ENCODE assay signal across 13 cellular contexts in the genomic region with DNA sequence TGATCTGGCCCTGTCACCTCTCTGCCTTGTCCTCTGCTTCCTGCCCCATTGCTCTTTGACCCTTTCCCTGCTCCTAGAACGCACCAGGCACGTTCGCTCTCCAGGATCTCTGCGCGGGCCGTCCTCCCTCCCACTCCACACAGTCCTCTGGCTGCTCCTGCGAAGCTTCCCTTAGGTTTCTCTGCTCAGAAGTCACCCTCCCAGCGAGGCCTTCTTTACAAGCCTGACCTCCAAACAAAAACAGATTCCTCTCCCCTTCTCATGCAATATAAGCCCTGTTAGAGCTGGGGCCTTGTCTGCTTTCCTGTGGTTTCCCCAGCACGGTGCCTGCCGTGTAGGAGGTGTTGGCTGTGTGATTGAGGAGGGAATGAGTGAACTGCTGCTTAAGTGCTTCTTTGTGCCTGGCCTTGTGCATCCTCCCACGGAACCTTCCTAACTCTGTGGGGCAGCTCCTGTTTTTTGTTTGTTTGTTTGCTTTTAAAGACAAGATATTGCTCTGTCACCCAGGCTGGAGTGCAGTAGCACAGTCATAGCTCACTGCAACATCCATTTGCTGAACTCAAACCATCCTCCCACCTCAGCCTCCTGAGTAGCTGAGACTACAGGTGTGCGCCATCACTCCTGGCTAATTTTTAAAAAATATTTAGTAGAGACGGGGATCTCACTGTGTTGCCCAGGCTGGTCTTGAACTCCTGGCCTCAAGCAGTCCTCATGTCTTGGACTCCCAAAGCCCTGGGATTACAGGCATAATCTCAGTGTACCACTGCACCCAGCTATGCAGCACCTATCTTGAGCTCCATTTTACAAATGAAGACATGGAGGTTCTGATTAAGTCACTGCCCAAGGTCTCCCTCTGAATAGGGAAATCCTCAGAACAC.
A peak's percentile ranks its signal among the peaks of the same experiment; 100 is the strongest.
DNase-seq lines count a peak whose midpoint lies in the region; ATAC-seq, FAIRE-seq and TF ChIP-seq lines count a peak whose summit lies in the region.
"Had no signal": no experiment of that assay in that cellular context is flagged by ENCODE, and none has a peak within 500 bp of the region (broad histone marks: within the 10 kb centered on the region; RNA-seq: fewer than 3 reads in every experiment).

No MANE protein-coding gene starts in this region.

- no peaks in the 10 kb centered on the region for H3K27me3 ChIP-seq in CD4-positive, alpha-beta memory T cell (ENCODE audit: insufficient read depth, low read length)
- H3K27me3 ChIP-seq in psoas muscle (ENCODE audit: insufficient read depth in 3 of 3, low read length in 2 of 3), result no peaks in the 10 kb centered on the region
- H3K27me3 ChIP-seq: BE2C had no signal

- no peak overlapping the region for H3K4me3 ChIP-seq in CD4-positive, alpha-beta memory T cell (ENCODE audit: low read length in 2 of 2)
- H3K4me3 ChIP-seq in psoas muscle, result no peak overlapping the region

- CTCF ChIA-PET in CD4-positive, alpha-beta memory T cell (lab: Charles Lee; ENCODE audit: partially characterized antibody), result no interaction called here

- POLR2A ChIA-PET in CD4-positive, alpha-beta memory T cell (lab: Charles Lee; ENCODE audit: partially characterized antibody), result no interaction called here

- no peaks in the 10 kb centered on the region for H3K9me3 Mint-ChIP-seq in CD4-positive, alpha-beta memory T cell
- H3K9me3 Mint-ChIP-seq in mesothelial cell of epicardium, result no peaks in the 10 kb centered on the region

- H3K27ac Mint-ChIP-seq in CD4-positive, alpha-beta memory T cell, result peak overlapping the region in 4 of 7 donors; percentile 16 to 90 (median 33)
- H3K27ac Mint-ChIP-seq in mesothelial cell of epicardium, result peak overlapping the region; percentile 59
- H3K27ac Mint-ChIP-seq: activated CD8-positive, alpha-beta memory T cell treated with anti-CD3 and anti-CD28 coated beads, Interleukin-2, amount 10 ng/mL, durations not matched to agents 7 days and 5 days had no signal

- intact Hi-C loops in CD4-positive, alpha-beta memory T cell (cut with micrococcal nuclease), result no loop called here
- intact Hi-C loops in psoas muscle (cut with DNase I), result no loop called here
- intact Hi-C loops in Right ventricle myocardium inferior (cut with DNase I), result no loop called here

- H3K36me3 ChIP-seq in CD4-positive, alpha-beta memory T cell (ENCODE audit: insufficient read depth, low read length), result no peaks in the 10 kb centered on the region
- no peaks in the 10 kb centered on the region for H3K36me3 ChIP-seq in psoas muscle (ENCODE audit: insufficient read depth in 1 of 2, low read depth in 1 of 2)
- H3K36me3 ChIP-seq: BE2C had no signal

- no peaks in the 10 kb centered on the region for H3K27me3 Mint-ChIP-seq in CD4-positive, alpha-beta memory T cell
- no peaks in the 10 kb centered on the region for H3K27me3 Mint-ChIP-seq in mesothelial cell of epicardium (ENCODE audit: low read depth)
- H3K27me3 Mint-ChIP-seq: activated CD8-positive, alpha-beta memory T cell treated with anti-CD3 and anti-CD28 coated beads, Interleukin-2, amount 10 ng/mL, durations not matched to agents 7 days and 5 days had no signal

- ATAC-seq in psoas muscle, result no peak
- ATAC-seq in Right ventricle myocardium inferior, result no peak
- ATAC-seq: activated CD8-positive, alpha-beta memory T cell treated with anti-CD3 and anti-CD28 coated beads, Interleukin-2, amount 10 ng/mL, durations not matched to agents 7 days and 5 days had no signal

- peaks cover 0 to 4% of the 10 kb centered on the region in 2 donors for H3K36me3 Mint-ChIP-seq in CD4-positive, alpha-beta memory T cell
- H3K36me3 Mint-ChIP-seq in mesothelial cell of epicardium, result no peaks in the 10 kb centered on the region
- H3K36me3 Mint-ChIP-seq: activated CD8-positive, alpha-beta memory T cell treated with anti-CD3 and anti-CD28 coated beads, Interleukin-2, amount 10 ng/mL, durations not matched to agents 7 days and 5 days had no signal

- no peaks in the 10 kb centered on the region for H3K4me1 ChIP-seq in CD4-positive, alpha-beta memory T cell (ENCODE audit: insufficient read depth, low read length)
- peaks cover 21% of the 10 kb centered on the region for H3K4me1 ChIP-seq in psoas muscle
- H3K4me1 ChIP-seq: BE2C had no signal

- WGBS in psoas muscle, 3 donors, result 85 to 90% (median 88%) methylated on average over 13 of the region's 13 CpGs

- TF ChIP-seq POLR2A in GM12892 (IDR thresholded peaks at IDR 0.05; ENCODE audit: low read depth, low read length), result no peak

- H3K27ac ChIP-seq in CD4-positive, alpha-beta memory T cell (ENCODE audit: low read depth, low read length), result no peak overlapping the region
- no peak overlapping the region for H3K27ac ChIP-seq in psoas muscle

- FAIRE-seq in GM12892 (lab: Jason Lieb, UNC), result no peak

- H3K9me3 ChIP-seq in CD4-positive, alpha-beta memory T cell (ENCODE audit: control insufficient read depth in 1 of 2, low read length in 2 of 2), result no peaks in the 10 kb centered on the region
- no peaks in the 10 kb centered on the region for H3K9me3 ChIP-seq in psoas muscle
- H3K9me3 ChIP-seq: BE2C had no signal

- TF ChIP-seq CTCF in mesothelial cell of epicardium (IDR thresholded peaks at IDR 0.05; ENCODE audit: unreplicated experiment) (no peak), psoas muscle (IDR thresholded peaks at IDR 0.05) (no peak)

- H3K4me1 Mint-ChIP-seq in CD4-positive, alpha-beta memory T cell, result peaks cover 9 to 29% (median 18%) of the 10 kb centered on the region in 4 donors
- peaks cover 13% of the 10 kb centered on the region for H3K4me1 Mint-ChIP-seq in mesothelial cell of epicardium

- H3K4me3 Mint-ChIP-seq in CD4-positive, alpha-beta memory T cell, result peak overlapping the region in 1 of 8 donors; percentile 31
- no peak overlapping the region for H3K4me3 Mint-ChIP-seq in mesothelial cell of epicardium
- H3K4me3 Mint-ChIP-seq: activated CD8-positive, alpha-beta memory T cell treated with anti-CD3 and anti-CD28 coated beads, Interleukin-2, amount 10 ng/mL, durations not matched to agents 7 days and 5 days had no signal

- DNase-seq in CD4-positive, alpha-beta memory T cell, result no peak
- DNase-seq in Kasumi-1 (lab: John Stamatoyannopoulos, UW), result peak; percentile 57 to 66
- DNase-seq in brain pericyte (ENCODE audit: low read depth, low spot score), result peak; percentile 45
- DNase-seq in mesothelial cell of epicardium (ENCODE audit: low spot score in 2 of 2, unreplicated experiment in 2 of 2), result no peak
- no peak for DNase-seq in NOMO-1 (lab: John Stamatoyannopoulos, UW; ENCODE audit: unreplicated experiment in 2 of 2)
- no peak for DNase-seq in psoas muscle
- DNase-seq in Right ventricle myocardium inferior (ENCODE audit: missing footprints), result no peak
- no peak for DNase-seq in GM12892 (ENCODE audit: insufficient read length)
- DNase-seq: activated CD8-positive, alpha-beta memory T cell treated with anti-CD3 and anti-CD28 coated beads, Interleukin-2, amount 10 ng/mL, durations not matched to agents 7 days and 5 days; amniotic stem cell; BE2C; effector memory CD4-positive, alpha-beta T cell; midbrain had no signal

Comparison
In these comparisons a context has a peak if more than half of its experiments do, and no peak if none do; other contexts are left out.
1. DNase-seq: peak in Kasumi-1 (2 of 2) and brain pericyte (single experiment); none in CD4-positive, alpha-beta memory T cell (0 of 5), mesothelial cell of epicardium (0 of 2), NOMO-1 (0 of 2), psoas muscle (0 of 2), Right ventricle myocardium inferior (single experiment) and GM12892 (single experiment).